In the genomic region with DNA sequence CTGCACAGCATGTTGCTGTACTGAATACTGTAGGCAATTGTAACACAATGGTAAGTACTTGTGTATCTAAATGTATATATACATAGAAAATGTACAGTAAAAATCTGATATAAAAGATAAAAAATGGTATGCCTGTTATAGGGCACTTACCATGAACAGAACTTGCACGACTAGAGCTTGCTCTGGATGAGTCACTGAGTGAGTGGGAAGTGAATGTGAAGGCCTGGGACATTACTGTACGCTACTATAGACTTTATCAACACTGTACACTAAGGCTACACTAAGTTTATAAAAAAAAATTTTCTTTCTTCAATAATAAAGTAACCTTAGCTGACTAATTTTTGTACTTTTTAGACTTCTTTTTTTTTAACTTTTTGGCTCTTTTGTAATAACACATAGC, we compare ENCODE assay signal across 16 cellular contexts. TPM values are rescaled to one million over a fixed set of nuclear protein-coding genes. Genes with fewer than 3 reads are reported as not detected.
A peak's percentile ranks its signal among the peaks of the same experiment; 100 is the strongest.
DNase-seq lines count a peak whose midpoint lies in the region; ATAC-seq and TF ChIP-seq lines count a peak whose summit lies in the region.
"Had no signal": no experiment of that assay in that cellular context is flagged by ENCODE, and none has a peak within 500 bp of the region (broad histone marks: within the 10 kb centered on the region; RNA-seq: fewer than 3 reads in every experiment).

No MANE protein-coding gene starts in this region.

- TF ChIP-seq CTCF in MCF 10A (IDR thresholded peaks at IDR 0.05; ENCODE audit: unreplicated experiment), result no peak
- TF ChIP-seq CTCF in breast epithelium (IDR thresholded peaks at IDR 0.05), result no peak
- TF ChIP-seq CTCF in fibroblast of the aortic adventitia (IDR thresholded peaks at IDR 0.05; ENCODE audit: insufficient read depth, low read length), result no peak
- TF ChIP-seq CTCF in tibial artery (IDR thresholded peaks at IDR 0.05), result no peak

- no peak for TF ChIP-seq POLR2A in breast epithelium (IDR thresholded peaks at IDR 0.05)

- POLR2A ChIA-PET in MCF 10A (lab: Yijun Ruan, JAX), result interaction anchor here (1.0 to 1.2 kb wide), 2 partner anchors 24 to 67 kb away, joined by 4 read pairs; no protein-coding TSS in a partner anchor

- H3K4me1 ChIP-seq in breast epithelium (peaks cover 0 to 3% of the 10 kb centered on the region in 2 donors), tibial artery (no peaks in the 10 kb centered on the region)
- H3K4me1 ChIP-seq: suprapubic skin had no signal

- no peaks in the 10 kb centered on the region for H3K36me3 Mint-ChIP-seq in MCF 10A (ENCODE audit: insufficient read depth, unreplicated experiment)
- H3K36me3 Mint-ChIP-seq in activated naive CD8-positive, alpha-beta T cell treated with anti-CD3 and anti-CD28 coated beads, Interleukin-2, amount 50 U/mL, for 24 hours (ENCODE audit: low read depth), result no peaks in the 10 kb centered on the region
- H3K36me3 Mint-ChIP-seq: memory B cell had no signal

- intact Hi-C loops in MCF 10A (cut with micrococcal nuclease), result no loop called here
- intact Hi-C loops in breast epithelium (cut with DNase I; ENCODE audit: low total_unique reads), result no loop called here
- intact Hi-C loops in tibial artery (cut with DNase I; ENCODE audit: low total_unique reads), result no loop called here

- peaks cover 0 to 10% of the 10 kb centered on the region in 2 donors for H3K9me3 ChIP-seq in breast epithelium
- no peaks in the 10 kb centered on the region for H3K9me3 ChIP-seq in tibial artery
- H3K9me3 ChIP-seq: suprapubic skin had no signal

- H3K36me3 ChIP-seq in breast epithelium (no peaks in the 10 kb centered on the region), tibial artery (no peaks in the 10 kb centered on the region)
- H3K36me3 ChIP-seq: suprapubic skin had no signal

- no peaks in the 10 kb centered on the region for H3K27me3 ChIP-seq in breast epithelium
- no peaks in the 10 kb centered on the region for H3K27me3 ChIP-seq in tibial artery
- H3K27me3 ChIP-seq: suprapubic skin had no signal

- H3K27me3 Mint-ChIP-seq in MCF 10A (ENCODE audit: insufficient read depth, unreplicated experiment), result no peaks in the 10 kb centered on the region
- H3K27me3 Mint-ChIP-seq in activated naive CD8-positive, alpha-beta T cell treated with anti-CD3 and anti-CD28 coated beads, Interleukin-2, amount 50 U/mL, for 24 hours, result peaks cover 4% of the 10 kb centered on the region

- peak; percentile 33 for DNase-seq in MCF 10A (ENCODE audit: unreplicated experiment)
- no peak for DNase-seq in breast epithelium (ENCODE audit: low spot score in 2 of 2)
- peak; percentile 68 for DNase-seq in amniotic epithelial cell (ENCODE audit: low read depth)
- DNase-seq in fibroblast of the aortic adventitia (ENCODE audit: low read depth), result peak; percentile 77
- DNase-seq in NCI-H774 (lab: John Stamatoyannopoulos, UW), result no peak
- DNase-seq in activated naive CD8-positive, alpha-beta T cell treated with anti-CD3 and anti-CD28 coated beads, Interleukin-2, amount 50 U/mL, for 24 hours, result no peak
- DNase-seq in tibial artery, result no peak
- DNase-seq: activated CD4-positive, alpha-beta T cell treated with anti-CD3 and anti-CD28 coated beads, Interleukin-2, amount 50 U/mL, for 48 hours; anterior cingulate cortex; Kasumi-1; NCI-H2029 treated with DMSO at 0.1 percent for 48 hours; NCI-H82; stimulated activated CD4-positive, alpha-beta T cell treated with anti-CD3 and anti-CD28 coated beads, Interleukin-1b, Interleukin-23, amount 100 ng/mL, for 48 hours had no signal

- CTCF ChIA-PET in MCF 10A (lab: Yijun Ruan, JAX), result no interaction called here

- H3K27ac ChIP-seq in breast epithelium, result no peak overlapping the region
- H3K27ac ChIP-seq in tibial artery, result no peak overlapping the region
- H3K27ac ChIP-seq: suprapubic skin had no signal

- no TSS peak for BruUV-seq in MCF 10A (replicated peaks; lab: Mats Ljungman, UMichigan)

- H3K4me3 ChIP-seq in breast epithelium (no peak overlapping the region), fibroblast of the aortic adventitia (ENCODE audit: low read depth, low read length) (no peak overlapping the region), tibial artery (no peak overlapping the region)
- H3K4me3 ChIP-seq: suprapubic skin had no signal

- H3K4me1 Mint-ChIP-seq in MCF 10A (ENCODE audit: insufficient read depth, unreplicated experiment), result no peaks in the 10 kb centered on the region
- no peaks in the 10 kb centered on the region for H3K4me1 Mint-ChIP-seq in activated naive CD8-positive, alpha-beta T cell treated with anti-CD3 and anti-CD28 coated beads, Interleukin-2, amount 50 U/mL, for 24 hours
- H3K4me1 Mint-ChIP-seq: memory B cell had no signal

- H3K4me3 Mint-ChIP-seq in MCF 10A (ENCODE audit: unreplicated experiment), result no peak overlapping the region
- H3K4me3 Mint-ChIP-seq in activated naive CD8-positive, alpha-beta T cell treated with anti-CD3 and anti-CD28 coated beads, Interleukin-2, amount 50 U/mL, for 24 hours, result no peak overlapping the region
- H3K4me3 Mint-ChIP-seq: memory B cell had no signal

- no peak for ATAC-seq in HG03135 (IDR thresholded peaks at IDR 0.05; ENCODE audit: unreplicated experiment)
- ATAC-seq in activated naive CD8-positive, alpha-beta T cell treated with anti-CD3 and anti-CD28 coated beads, Interleukin-2, amount 50 U/mL, for 24 hours, result no peak

- H3K27ac Mint-ChIP-seq in MCF 10A (ENCODE audit: low read depth, unreplicated experiment), result no peak overlapping the region
- H3K27ac Mint-ChIP-seq in activated naive CD8-positive, alpha-beta T cell treated with anti-CD3 and anti-CD28 coated beads, Interleukin-2, amount 50 U/mL, for 24 hours, result no peak overlapping the region
- H3K27ac Mint-ChIP-seq: memory B cell had no signal

- no peaks in the 10 kb centered on the region for H3K9me3 Mint-ChIP-seq in MCF 10A (ENCODE audit: unreplicated experiment)
- no peaks in the 10 kb centered on the region for H3K9me3 Mint-ChIP-seq in activated naive CD8-positive, alpha-beta T cell treated with anti-CD3 and anti-CD28 coated beads, Interleukin-2, amount 50 U/mL, for 24 hours

RNA-seq across cellular contexts. Expression of a gene that starts 24.2 kb away (rescaled TPM):
- total RNA-seq in MCF 10A (2022) (23.0 and 23.5 TPM in 2 replicates), breast epithelium (10 to 100 TPM; 11.5 to 26.8 (median 19.0) TPM), fibroblast of the aortic adventitia (ENCODE audit: low replicate concordance) (13.7 and 45.4 TPM in 2 replicates)

Comparison
In these comparisons a context has a peak if more than half of its experiments do, and no peak if none do; other contexts are left out.
1. DNase-seq: peak in MCF 10A (single experiment), amniotic epithelial cell (single experiment) and fibroblast of the aortic adventitia (single experiment); none in breast epithelium (0 of 2), NCI-H774 (single experiment), activated naive CD8-positive, alpha-beta T cell treated with anti-CD3 and anti-CD28 coated beads, Interleukin-2, amount 50 U/mL, for 24 hours (single experiment) and tibial artery (0 of 2).